ENCODE assay signal across 8 cellular contexts in the genomic region with DNA sequence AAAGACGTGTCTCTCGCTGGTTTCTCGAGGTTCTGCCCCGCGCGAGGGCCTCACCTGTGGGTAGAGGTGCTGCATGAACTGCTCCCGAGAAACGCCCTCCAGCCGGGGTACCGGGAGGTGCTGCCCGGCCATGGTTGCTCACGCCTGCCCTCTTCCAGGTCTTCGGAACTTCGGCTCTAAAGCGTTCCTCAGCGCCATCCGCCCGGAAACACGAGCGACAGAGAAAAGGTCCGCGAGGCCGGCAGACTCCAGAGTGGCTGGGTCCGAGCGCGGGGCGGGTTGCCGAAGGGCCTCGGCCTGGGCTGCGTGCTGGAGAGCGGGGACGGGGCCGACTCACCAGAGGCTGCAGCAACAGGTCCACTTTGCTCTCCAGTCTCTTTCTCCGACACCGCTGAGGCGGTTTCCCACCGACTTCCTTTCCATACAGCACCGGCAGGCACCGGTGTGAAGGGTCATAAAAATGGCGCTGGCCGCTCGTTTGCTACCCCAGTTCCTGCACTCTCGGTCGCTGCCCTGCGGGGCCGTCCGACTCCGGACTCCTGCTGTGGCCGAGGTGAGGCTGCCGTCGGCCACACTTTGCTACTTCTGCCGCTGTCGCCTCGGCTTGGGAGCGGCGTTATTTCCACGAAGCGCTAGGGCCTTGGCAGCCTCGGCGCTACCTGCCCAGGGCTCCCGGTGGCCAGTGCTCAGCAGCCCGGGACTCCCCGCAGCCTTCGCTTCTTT.
A peak's percentile ranks its signal among the peaks of the same experiment; 100 is the strongest.
DNase-seq lines count a peak whose midpoint lies in the region; ATAC-seq and TF ChIP-seq lines count a peak whose summit lies in the region.

A gene with protein sequence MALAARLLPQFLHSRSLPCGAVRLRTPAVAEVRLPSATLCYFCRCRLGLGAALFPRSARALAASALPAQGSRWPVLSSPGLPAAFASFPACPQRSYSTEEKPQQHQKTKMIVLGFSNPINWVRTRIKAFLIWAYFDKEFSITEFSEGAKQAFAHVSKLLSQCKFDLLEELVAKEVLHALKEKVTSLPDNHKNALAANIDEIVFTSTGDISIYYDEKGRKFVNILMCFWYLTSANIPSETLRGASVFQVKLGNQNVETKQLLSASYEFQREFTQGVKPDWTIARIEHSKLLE (plus strand): TSS at position 244 of the 723 bp plus-strand sequence. CDS start 217 bp downstream, at position 461.
A gene with protein sequence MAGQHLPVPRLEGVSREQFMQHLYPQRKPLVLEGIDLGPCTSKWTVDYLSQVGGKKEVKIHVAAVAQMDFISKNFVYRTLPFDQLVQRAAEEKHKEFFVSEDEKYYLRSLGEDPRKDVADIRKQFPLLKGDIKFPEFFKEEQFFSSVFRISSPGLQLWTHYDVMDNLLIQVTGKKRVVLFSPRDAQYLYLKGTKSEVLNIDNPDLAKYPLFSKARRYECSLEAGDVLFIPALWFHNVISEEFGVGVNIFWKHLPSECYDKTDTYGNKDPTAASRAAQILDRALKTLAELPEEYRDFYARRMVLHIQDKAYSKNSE (minus strand): TSS at position 153 of the 723 bp plus-strand sequence. CDS start 21 bp downstream, at position 132.

- peak; percentile 25 for TF ChIP-seq CTCF in AG09319 (IDR thresholded peaks at IDR 0.05; ENCODE audit: low read depth, low read length)

- peak; percentile 90 for ATAC-seq in GM19023 (IDR thresholded peaks at IDR 0.05; ENCODE audit: unreplicated experiment)
- peak; percentile 86 for ATAC-seq in HG03196 (IDR thresholded peaks at IDR 0.05; ENCODE audit: unreplicated experiment)

- peak; percentile 51 for DNase-seq in AG09319 (ENCODE audit: extremely low read depth, low read depth)
- DNase-seq in NCI-H345 treated with DMSO at 0.1 percent for 48 hours (lab: John Stamatoyannopoulos, UW; ENCODE audit: unreplicated experiment), result peak; percentile 86
- DNase-seq in activated CD4-positive, CD25-positive, alpha-beta regulatory T cell (lab: John Stamatoyannopoulos, UW), result peak; percentile 60 to 68 (median 64)
- peak; percentile 78 for DNase-seq in central memory CD4-positive, alpha-beta T cell
- peak; percentile 88 for DNase-seq in iris pigment epithelial cell (ENCODE audit: low read depth)
- DNase-seq in stimulated activated CD4-positive, alpha-beta T cell treated with anti-CD3 and anti-CD28 coated beads, Interleukin-12 subunit alpha, Interleukin-12 subunit beta, amount 100 ng/mL, for 4 hours, result peak; percentile 76

Comparison
In these comparisons a context has a peak if more than half of its experiments do, and no peak if none do; other contexts are left out.
1. Peak in every context shown above with its lines: DNase-seq and ATAC-seq.